In genomic region chr6:116847234-116847633, GRCh38 we compare ENCODE assay signal across 9 cellular contexts. TPM values are rescaled to one million over a fixed set of nuclear protein-coding genes. Genes with fewer than 3 reads are reported as not detected.
DNase-seq lines count a peak whose midpoint lies in the region; ATAC-seq and TF ChIP-seq lines count a peak whose summit lies in the region.
"Had no signal": no experiment of that assay in that cellular context is flagged by ENCODE, and none has a peak within 500 bp of the region (broad histone marks: within the 10 kb centered on the region; RNA-seq: fewer than 3 reads in every experiment).

No MANE protein-coding gene starts in this region.

- H3K36me3 ChIP-seq in BJ (ENCODE audit: control insufficient read depth, insufficient read depth, low read length): no peaks in the 10 kb centered on the region

- H3K4me1 Mint-ChIP-seq in chondrocyte (ENCODE audit: low read depth): no peaks in the 10 kb centered on the region
- H3K4me1 Mint-ChIP-seq in osteocyte (ENCODE audit: unreplicated experiment): no peaks in the 10 kb centered on the region
- H3K4me1 Mint-ChIP-seq in activated naive CD4-positive, alpha-beta T cell treated with anti-CD3 and anti-CD28 coated beads, Interleukin-2, amount 10 ng/mL, durations not matched to agents 7 days and 5 days: no peaks in the 10 kb centered on the region

- no peak for DNase-seq in BJ (ENCODE audit: low read depth)
- DNase-seq in NCI-H226: peak; percentile 10
- no peak for DNase-seq in chondrocyte (ENCODE audit: low spot score)
- no peak for DNase-seq in osteocyte (ENCODE audit: extremely low spot score, unreplicated experiment)
- DNase-seq in activated naive CD4-positive, alpha-beta T cell treated with anti-CD3 and anti-CD28 coated beads, Interleukin-2, amount 10 ng/mL, durations not matched to agents 7 days and 5 days: no peak
- DNase-seq in amygdala (lab: John Stamatoyannopoulos, UW): no peak
- DNase-seq in stimulated activated CD4-positive, alpha-beta T cell treated with anti-CD3 and anti-CD28 coated beads, Interleukin-1b, Interleukin-23, amount 100 ng/mL, for 48 hours: no peak

- CTCF ChIA-PET in BJ (lab: Yijun Ruan, JAX): interaction anchor here (0.6 to 2.0 kb wide), 7 partner anchors 11 to 750 kb away, joined by 3 to 12 read pairs (median 4); no protein-coding TSS in a partner anchor
- CTCF ChIA-PET in activated naive CD4-positive, alpha-beta T cell treated with anti-CD3 and anti-CD28 coated beads, Interleukin-2, amount 10 ng/mL, durations not matched to agents 7 days and 5 days (lab: Charles Lee): interaction anchor here (0.6 to 0.9 kb wide), 3 partner anchors 16 to 634 kb away, joined by 3 read pairs; no protein-coding TSS in a partner anchor

- no peak overlapping the region for H3K4me3 Mint-ChIP-seq in chondrocyte (ENCODE audit: unreplicated experiment)
- no peak overlapping the region for H3K4me3 Mint-ChIP-seq in osteocyte (ENCODE audit: unreplicated experiment)
- no peak overlapping the region for H3K4me3 Mint-ChIP-seq in activated naive CD4-positive, alpha-beta T cell treated with anti-CD3 and anti-CD28 coated beads, Interleukin-2, amount 10 ng/mL, durations not matched to agents 7 days and 5 days

- no peak overlapping the region for H3K27ac Mint-ChIP-seq in chondrocyte (ENCODE audit: unreplicated experiment)
- H3K27ac Mint-ChIP-seq in osteocyte (ENCODE audit: unreplicated experiment): no peak overlapping the region
- H3K27ac Mint-ChIP-seq in activated naive CD4-positive, alpha-beta T cell treated with anti-CD3 and anti-CD28 coated beads, Interleukin-2, amount 10 ng/mL, durations not matched to agents 7 days and 5 days: no peak overlapping the region

- 0 out of 2 replicates have a peak, but pooled peaks have one; percentile 16 for TF ChIP-seq CTCF in BJ (IDR thresholded peaks at IDR 0.05; ENCODE audit: insufficient read depth, low read depth, low read length)
- TF ChIP-seq CTCF in chondrocyte (IDR thresholded peaks at IDR 0.05): peak; percentile 80
- peak; percentile 52 for TF ChIP-seq CTCF in osteocyte (IDR thresholded peaks at IDR 0.05)

- POLR2A ChIA-PET in BJ (lab: Charles Lee): no interaction called here

- H3K36me3 Mint-ChIP-seq in chondrocyte (ENCODE audit: low read depth): no peaks in the 10 kb centered on the region
- H3K36me3 Mint-ChIP-seq in osteocyte (ENCODE audit: unreplicated experiment): no peaks in the 10 kb centered on the region
- no peaks in the 10 kb centered on the region for H3K36me3 Mint-ChIP-seq in activated naive CD4-positive, alpha-beta T cell treated with anti-CD3 and anti-CD28 coated beads, Interleukin-2, amount 10 ng/mL, durations not matched to agents 7 days and 5 days

- no peaks in the 10 kb centered on the region for H3K27me3 ChIP-seq in BJ (ENCODE audit: control insufficient read depth, insufficient read depth, low read length)

- H3K4me3 ChIP-seq in BJ (ENCODE audit: low read depth, low read length): no peak overlapping the region

- H3K27me3 Mint-ChIP-seq in chondrocyte (ENCODE audit: low read depth) (peaks cover 35% of the 10 kb centered on the region), osteocyte (ENCODE audit: unreplicated experiment) (peaks cover 6% of the 10 kb centered on the region)
- H3K27me3 Mint-ChIP-seq in activated naive CD4-positive, alpha-beta T cell treated with anti-CD3 and anti-CD28 coated beads, Interleukin-2, amount 10 ng/mL, durations not matched to agents 7 days and 5 days: no peaks in the 10 kb centered on the region

- H3K9me3 Mint-ChIP-seq in chondrocyte (ENCODE audit: low read depth): peaks cover 7% of the 10 kb centered on the region
- no peaks in the 10 kb centered on the region for H3K9me3 Mint-ChIP-seq in osteocyte (ENCODE audit: unreplicated experiment)
- no peaks in the 10 kb centered on the region for H3K9me3 Mint-ChIP-seq in activated naive CD4-positive, alpha-beta T cell treated with anti-CD3 and anti-CD28 coated beads, Interleukin-2, amount 10 ng/mL, durations not matched to agents 7 days and 5 days

- ATAC-seq in GM21619 (IDR thresholded peaks at IDR 0.05; ENCODE audit: unreplicated experiment): peak; percentile 58

RNA-seq across cellular contexts. Expression of gene GPRC6A, which starts 18.4 kb away (rescaled TPM):
- not detected in 2 replicates for polyA plus RNA-seq in BJ (2011; rRNA removed)
- polyA minus RNA-seq in BJ (2011; rRNA and poly(A)+ RNA removed): not detected in 2 replicates
- total RNA-seq in chondrocyte (not detected in 3 replicates), osteocyte (not detected in 2 replicates)
- total RNA-seq: temporal lobe had no signal

RNA-seq across cellular contexts. Expression of gene RFX6, which starts 29.8 kb away (rescaled TPM):
- not detected in 2 replicates for polyA plus RNA-seq in BJ (2011; rRNA removed)
- not detected in 2 replicates for polyA minus RNA-seq in BJ (2011; rRNA and poly(A)+ RNA removed)
- not detected in 3 replicates for total RNA-seq in chondrocyte
- total RNA-seq in osteocyte: not detected in 2 replicates
- total RNA-seq: temporal lobe had no signal

Comparison
In these comparisons a context has a peak if more than half of its experiments do, and no peak if none do; other contexts are left out.
1. CTCF ChIP-seq: peak in every context shown above with its lines; median percentile 80 in chondrocyte; 52 in osteocyte; 16 in BJ.